22 cellular contexts compared by ENCODE assay signal in the genomic region with DNA sequence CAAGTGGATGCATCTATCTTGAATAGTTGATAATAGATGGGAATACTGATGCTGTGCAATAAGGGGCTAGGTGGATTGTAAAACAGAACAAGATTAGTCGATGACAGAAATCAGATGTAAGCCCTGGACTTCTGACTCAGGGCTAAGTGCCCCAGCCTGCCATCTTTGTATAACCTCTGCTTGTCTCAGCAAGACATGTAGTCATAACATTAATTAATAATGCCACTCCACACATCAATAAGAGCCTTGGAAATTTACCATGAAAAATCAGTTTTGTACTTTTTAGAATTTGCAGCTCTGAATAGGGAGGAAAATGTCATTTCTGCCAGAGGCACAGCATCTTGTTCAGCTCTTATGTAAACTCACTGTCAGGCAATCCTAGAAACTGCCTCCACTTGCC.
"Had no signal": no experiment of that assay in that cellular context is flagged by ENCODE, and none has a peak within 500 bp of the region (broad histone marks: within the 10 kb centered on the region; RNA-seq: fewer than 3 reads in every experiment).

No MANE protein-coding gene starts in this region.

- H3K9ac ChIP-seq: KMS-11 had no signal

- H3K9me3 ChIP-seq: MG63 had no signal

- H3K4me2 ChIP-seq: KMS-11 had no signal

- H3K36me3 ChIP-seq: MG63 had no signal

- DNase-seq: Karpas-422, Kasumi-1, KG1, MG63, MM.1S, MV-4-11, NCI-H1048, NCI-H1417 treated with DMSO at 0.1 percent for 48 hours, NCI-H1436, NCI-H1436 treated with DMSO at 0.1 percent for 48 hours, NCI-H146, NCI-H1694, NCI-H1694 treated with DMSO at 0.1 percent for 48 hours, NCI-H187, NCI-H187 treated with DMSO at 0.1 percent for 48 hours, NCI-H1930, NCI-H2081 treated with DMSO at 0.1 percent for 48 hours, NCI-H2107, NCI-H2227 treated with DMSO at 0.1 percent for 48 hours, NCI-H226, NCI-H345 had no signal

- H3K27me3 ChIP-seq: MG63 had no signal

- H3K4me3 ChIP-seq: MG63 had no signal

- H3K27ac ChIP-seq: KMS-11 had no signal
